In the genomic region with DNA sequence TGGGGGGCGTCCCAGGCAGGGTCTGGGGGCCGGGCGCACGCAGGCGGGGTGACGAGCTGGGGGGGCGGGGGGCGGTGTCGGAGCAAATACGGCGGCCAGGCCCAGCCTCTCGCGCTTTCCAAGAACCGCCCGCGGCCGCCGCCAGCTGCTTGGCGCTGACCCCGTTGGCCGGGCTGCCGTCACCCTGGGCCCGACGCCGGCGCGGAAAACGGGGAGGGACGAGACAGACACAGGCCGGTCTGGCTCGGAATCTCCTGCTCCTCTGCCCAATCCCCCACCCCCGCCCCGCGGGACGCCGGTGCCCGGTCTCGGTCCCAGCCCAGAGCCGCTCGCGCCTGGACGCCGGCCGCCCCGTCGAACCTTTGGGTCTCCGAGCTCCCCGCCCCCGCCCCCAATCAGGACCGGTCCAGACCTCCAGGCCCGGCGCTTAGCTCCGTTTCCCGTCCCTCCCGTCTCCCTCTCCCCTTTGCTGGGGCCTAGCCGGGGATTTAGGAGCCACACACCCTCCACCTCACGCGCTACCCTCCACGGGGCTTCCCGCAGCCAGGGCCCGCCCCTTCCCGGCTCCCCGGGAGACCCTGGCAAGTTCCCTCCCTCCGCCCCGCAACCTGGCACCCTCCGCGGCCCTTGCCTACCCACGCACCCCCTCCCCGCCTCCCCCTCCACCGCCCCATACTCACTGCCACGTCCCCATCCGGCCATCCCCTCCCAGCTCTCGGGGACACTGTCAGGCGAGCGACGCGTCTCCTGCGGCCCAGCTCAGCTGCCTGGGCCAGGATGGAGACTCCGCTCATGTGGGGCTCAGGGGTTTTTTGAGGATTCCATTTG, we compare ENCODE assay signal across 8 cellular contexts. TPM values are rescaled to one million over a fixed set of nuclear protein-coding genes. Genes with fewer than 3 reads are reported as not detected.
DNase-seq lines count a peak whose midpoint lies in the region; ATAC-seq and TF ChIP-seq lines count a peak whose summit lies in the region.

No MANE protein-coding gene starts in this region.

- no peak overlapping the region for H3K27ac Mint-ChIP-seq in endodermal cell

- no peak overlapping the region for H3K27ac ChIP-seq in endodermal cell (ENCODE audit: low read depth, low read length)

- H3K4me3 ChIP-seq in AG10803 (ENCODE audit: low read length), result no peak overlapping the region
- H3K4me3 ChIP-seq in endodermal cell (ENCODE audit: low read length), result no peak overlapping the region

- H3K4me1 ChIP-seq in endodermal cell (ENCODE audit: control insufficient read depth, insufficient read depth, low read length), result no peaks in the 10 kb centered on the region

- ATAC-seq in HG03095 (IDR thresholded peaks at IDR 0.05; ENCODE audit: unreplicated experiment) (no peak), GM18858 (IDR thresholded peaks at IDR 0.05; ENCODE audit: unreplicated experiment) (no peak)

- peak overlapping the region; percentile 34 for H3K4me3 Mint-ChIP-seq in endodermal cell

- H3K36me3 Mint-ChIP-seq in endodermal cell (ENCODE audit: low read depth), result peaks cover 2% of the 10 kb centered on the region

- in situ Hi-C loops in GM13976 (cut with MboI; ENCODE audit: low sequenced_read_pairs, unreplicated experiment), result no loop called here

- H3K36me3 ChIP-seq in endodermal cell (ENCODE audit: control insufficient read depth, insufficient read depth, low read length), result no peaks in the 10 kb centered on the region

- H3K4me1 Mint-ChIP-seq in endodermal cell, result no peaks in the 10 kb centered on the region

- H3K27me3 Mint-ChIP-seq in endodermal cell (ENCODE audit: insufficient read depth), result peaks cover 12% of the 10 kb centered on the region

- peaks cover 14% of the 10 kb centered on the region for H3K27me3 ChIP-seq in endodermal cell (ENCODE audit: control insufficient read depth, insufficient read depth, low read length, poor library complexity, severe bottlenecking)

- TF ChIP-seq CTCF in AG10803 (conservative IDR thresholded peaks at IDR 0.05; ENCODE audit: low read length) (no peak), endodermal cell (conservative IDR thresholded peaks at IDR 0.05) (no peak), GM13976 (IDR thresholded peaks at IDR 0.05; ENCODE audit: borderline replicate concordance, control extremely low read depth, extremely low read depth, insufficient read depth, missing control alignments) (no peak)

- peak; percentile 17 for DNase-seq in AG10803 (ENCODE audit: low read depth)
- DNase-seq in NCI-H2171 treated with DMSO at 0.1 percent for 48 hours (lab: John Stamatoyannopoulos, UW), result peak; percentile 25
- DNase-seq in endodermal cell, result peak; percentile 78
- DNase-seq in midbrain (lab: John Stamatoyannopoulos, UW), result peak; percentile 27
- DNase-seq in GM13976 (ENCODE audit: low spot score), result no peak
- no peak for DNase-seq in NCI-H1930 (lab: John Stamatoyannopoulos, UW)

- H3K9me3 Mint-ChIP-seq in endodermal cell, result peaks cover 2% of the 10 kb centered on the region

- 40 to 47% methylated on average over 16 to 78 of the region's 79 CpGs for WGBS in endodermal cell (ENCODE audit: insufficient coverage in 1 of 2, insufficient read length in 1 of 2), 2 experiments

- no peak overlapping the region for H3K9ac ChIP-seq in endodermal cell (ENCODE audit: extremely low read depth, low read length, poor library complexity, severe bottlenecking)

- no peaks in the 10 kb centered on the region for H3K9me3 ChIP-seq in endodermal cell (ENCODE audit: control insufficient read depth, low read length)

RNA-seq across cellular contexts. Expression of a gene that starts 0.8 kb away (rescaled TPM):
- 10 to 100 TPM; 14.7 to 19.9 TPM for total RNA-seq in endodermal cell
- 10.1 TPM for polyA plus RNA-seq in endodermal cell (2013, experiment 1 of 2)
- polyA plus RNA-seq in endodermal cell (2013, experiment 2 of 2), result 10.4 TPM

RNA-seq across cellular contexts. Expression of a gene that starts 15.9 kb away (rescaled TPM):
- total RNA-seq in endodermal cell, result 10 to 100 TPM; 77.4 to 97.9 TPM
- 46.2 TPM for polyA plus RNA-seq in endodermal cell (2013, experiment 1 of 2)
- 42.1 TPM for polyA plus RNA-seq in endodermal cell (2013, experiment 2 of 2)

RNA-seq across cellular contexts. Expression of a gene that starts 27.6 kb away (rescaled TPM):
- 10 to 100 TPM; 31.8 to 33.6 TPM for total RNA-seq in endodermal cell
- polyA plus RNA-seq in endodermal cell (2013, experiment 1 of 2), result 42.7 TPM
- polyA plus RNA-seq in endodermal cell (2013, experiment 2 of 2), result 37.7 TPM

RNA-seq across cellular contexts. Expression of a gene that starts 31.2 kb away (rescaled TPM):
- total RNA-seq in endodermal cell, result 10 to 100 TPM; 10.4 to 10.8 TPM
- polyA plus RNA-seq in endodermal cell (2013, experiment 1 of 2), result 6.0 TPM
- 5.7 TPM for polyA plus RNA-seq in endodermal cell (2013, experiment 2 of 2)

RNA-seq across cellular contexts. Expression of a gene that starts 56.5 kb away (rescaled TPM):
- total RNA-seq in endodermal cell, result 100 to 1,000 TPM; 133 to 138 TPM
- 130 TPM for polyA plus RNA-seq in endodermal cell (2013, experiment 1 of 2)
- polyA plus RNA-seq in endodermal cell (2013, experiment 2 of 2), result 116 TPM

Comparison
In these comparisons a context has a peak if more than half of its experiments do, and no peak if none do; other contexts are left out.
1. DNase-seq: peak in AG10803 (single experiment), NCI-H2171 treated with DMSO at 0.1 percent for 48 hours (single experiment), endodermal cell (single experiment) and midbrain (single experiment); none in GM13976 (single experiment) and NCI-H1930 (0 of 2).